In genomic region chr1:28086651-28087050, GRCh38 we compare ENCODE assay signal across 10 cellular contexts. TPM values are rescaled to one million over a fixed set of nuclear protein-coding genes. Genes with fewer than 3 reads are reported as not detected.
A peak's percentile ranks its signal among the peaks of the same experiment; 100 is the strongest.
DNase-seq lines count a peak whose midpoint lies in the region; ATAC-seq and TF ChIP-seq lines count a peak whose summit lies in the region.
"Had no signal": no experiment of that assay in that cellular context is flagged by ENCODE, and none has a peak within 500 bp of the region (broad histone marks: within the 10 kb centered on the region; RNA-seq: fewer than 3 reads in every experiment).

No MANE protein-coding gene starts in this region.

- peaks cover 34% of the 10 kb centered on the region for H3K4me1 ChIP-seq in Panc1 (ENCODE audit: control insufficient read depth, insufficient read depth, low read length)

- H3K27ac ChIP-seq in 22Rv1 (peak overlapping the region; percentile 94; the same call in 1 of the 2 replicates), Panc1 (ENCODE audit: low read length) (peak overlapping the region; percentile 98; the same call in 1 of the 2 replicates)

- intact Hi-C loops in Panc1 (cut with micrococcal nuclease; ENCODE audit: unreplicated experiment), result no loop called here

- in situ Hi-C loops in Panc1 (cut with HindIII; ENCODE audit: low pct_unique_long_range_greater_than_20kb, low sequenced_read_pairs), result no loop called here
- in situ Hi-C loops in ACHN (cut with HindIII; ENCODE audit: low pct_ligation_motif_present, low pct_unique_long_range_greater_than_20kb, low sequenced_read_pairs), result no loop called here

- H3K36me3 ChIP-seq in Panc1 (ENCODE audit: control insufficient read depth, insufficient read depth, low read length), result peaks cover 5% of the 10 kb centered on the region; the same call in 1 of the 2 replicates

- no TSS peak for BruUV-seq in Panc1 (replicated peaks; lab: Mats Ljungman, UMichigan)

- H3K27me3 ChIP-seq in Panc1 (ENCODE audit: control insufficient read depth, insufficient read depth, low read length), result no peaks in the 10 kb centered on the region

- CTCF ChIA-PET in Panc1 (lab: Charles Lee), result interaction anchor here (0.6 kb wide), 1 partner anchor 187 kb away, joined by 3 read pairs; no protein-coding TSS in a partner anchor

- ATAC-seq in Panc1, result no peak
- no peak for ATAC-seq in GM19452 (IDR thresholded peaks at IDR 0.05; ENCODE audit: unreplicated experiment)

- TF ChIP-seq CTCF in 22Rv1 (IDR thresholded peaks at IDR 0.05) (no peak), Panc1 (IDR thresholded peaks at IDR 0.05) (no peak), fibroblast of the aortic adventitia (IDR thresholded peaks at IDR 0.05; ENCODE audit: insufficient read depth, low read length) (no peak)

- peak overlapping the region; percentile 14 to 99 for H3K4me3 ChIP-seq in Panc1 (ENCODE audit: low read depth in 2 of 2, low read length in 2 of 2)
- H3K4me3 ChIP-seq in fibroblast of the aortic adventitia (ENCODE audit: low read depth, low read length), result peak overlapping the region; percentile 9

- POLR2A ChIA-PET in Panc1 (lab: Charles Lee), result interaction anchor here (0.5 kb wide), 1 partner anchor 53 kb away, joined by 9 read pairs; no protein-coding TSS in a partner anchor

- peak; percentile 13 for DNase-seq in GF-D8 (lab: John Stamatoyannopoulos, UW)
- no peak for DNase-seq in Panc1 (ENCODE audit: low read depth, low spot score)
- no peak for DNase-seq in fibroblast of the aortic adventitia (ENCODE audit: low read depth)
- DNase-seq in SHP77 (lab: John Stamatoyannopoulos, UW), result no peak
- DNase-seq in NAMALWA (ENCODE audit: low spot score), result no peak
- DNase-seq in ACHN, result no peak
- DNase-seq: activated CD4-positive, alpha-beta T cell treated with anti-CD3 and anti-CD28 coated beads, Interleukin-2, amount 50 U/mL, for 48 hours; small intestine had no signal

- no peaks in the 10 kb centered on the region for H3K9me3 ChIP-seq in Panc1 (ENCODE audit: control insufficient read depth, insufficient read depth, low read depth, low read length)

RNA-seq across cellular contexts. Expression of gene EYA3, which starts 1.8 kb away (rescaled TPM):
- total RNA-seq in Panc1 (2021; ENCODE audit: unreplicated experiment) (17.5 TPM), fibroblast of the aortic adventitia (ENCODE audit: low replicate concordance) (12.3 and 21.9 TPM in 2 replicates)
- polyA plus RNA-seq in Panc1 (2012; ENCODE audit: insufficient read length), result 5.4 TPM
